ENCODE assay signal across 4 cellular contexts in the genomic region with DNA sequence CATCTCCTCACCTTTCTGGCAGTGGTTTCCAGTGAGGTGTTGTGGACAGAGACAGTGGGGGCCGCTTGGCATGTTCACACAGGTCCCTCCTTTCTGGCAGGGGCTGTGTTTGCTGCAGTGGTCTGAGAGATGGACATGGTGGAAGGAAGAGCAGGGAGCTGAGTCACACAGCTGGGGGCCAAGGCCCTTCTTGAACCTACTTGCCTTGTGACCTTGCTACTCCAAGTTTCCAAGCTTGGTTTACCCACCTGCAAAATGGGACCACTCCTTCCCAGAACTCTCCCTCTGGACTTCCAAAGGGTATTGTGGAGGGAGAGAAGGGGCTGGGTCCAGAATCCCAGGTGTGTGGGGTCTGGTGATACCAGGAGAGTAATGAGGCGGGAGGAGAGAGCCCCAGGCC.
TF ChIP-seq lines count a peak whose summit lies in the region.

No MANE protein-coding gene starts in this region.

TF ChIP-seq in SK-N-SH, 30 proteins besides CTCF, POLR2A, EP300 and RAD21:
- TF ChIP-seq FOXJ3 (CRISPR knock-in tag; IDR thresholded peaks at IDR 0.05) (no peak), NRF1 (IDR thresholded peaks at IDR 0.05; ENCODE audit: low read depth, low read length) (no peak), FOXM1 (IDR thresholded peaks at IDR 0.05; ENCODE audit: low read depth) (no peak), MAX (IDR thresholded peaks at IDR 0.05; ENCODE audit: low read depth) (no peak), ELF1 (IDR thresholded peaks at IDR 0.05) (no peak), MXI1 (IDR thresholded peaks at IDR 0.05; ENCODE audit: low read depth, low read length) (no peak), JUND (IDR thresholded peaks at IDR 0.05) (no peak)
- TF ChIP-seq, protein P1, sequence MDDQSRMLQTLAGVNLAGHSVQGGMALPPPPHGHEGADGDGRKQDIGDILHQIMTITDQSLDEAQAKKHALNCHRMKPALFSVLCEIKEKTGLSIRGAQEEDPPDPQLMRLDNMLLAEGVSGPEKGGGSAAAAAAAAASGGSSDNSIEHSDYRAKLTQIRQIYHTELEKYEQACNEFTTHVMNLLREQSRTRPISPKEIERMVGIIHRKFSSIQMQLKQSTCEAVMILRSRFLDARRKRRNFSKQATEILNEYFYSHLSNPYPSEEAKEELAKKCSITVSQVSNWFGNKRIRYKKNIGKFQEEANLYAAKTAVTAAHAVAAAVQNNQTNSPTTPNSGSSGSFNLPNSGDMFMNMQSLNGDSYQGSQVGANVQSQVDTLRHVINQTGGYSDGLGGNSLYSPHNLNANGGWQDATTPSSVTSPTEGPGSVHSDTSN (IDR thresholded peaks at IDR 0.05), result no peak

TF ChIP-seq in SK-N-SH treated with all-trans-retinoic acid at 6 μM for 48 hours, 23 proteins besides CTCF, POLR2A, EP300 and RAD21:
- TF ChIP-seq CREB5 (CRISPR knock-in tag; IDR thresholded peaks at IDR 0.05; ENCODE audit: low read depth) (no peak), OSR1 (CRISPR knock-in tag; IDR thresholded peaks at IDR 0.05) (no peak), RARB (CRISPR knock-in tag; IDR thresholded peaks at IDR 0.05) (no peak), ESRRG (CRISPR knock-in tag; IDR thresholded peaks at IDR 0.05) (no peak), CSDC2 (CRISPR knock-in tag; IDR thresholded peaks at IDR 0.05) (no peak), ISL1 (CRISPR knock-in tag; IDR thresholded peaks at IDR 0.05) (no peak)

TF ChIP-seq in K562, 482 proteins besides CTCF, POLR2A, EP300 and RAD21:
- TF ChIP-seq TCF3 (CRISPR knock-in tag; IDR thresholded peaks at IDR 0.05) (no peak), RBM25 (IDR thresholded peaks at IDR 0.05; ENCODE audit: low read depth, low read length, severe bottlenecking) (peak; percentile 63), FOXP1 (CRISPR knock-in tag; IDR thresholded peaks at IDR 0.05) (no peak), KDM1A (IDR thresholded peaks at IDR 0.05) (peak in 1 of 2 experiments; percentile 42; a peak in 1 of 4 replicates), THRB (CRISPR knock-in tag; conservative IDR thresholded peaks at IDR 0.05) (no peak), ESRRA (IDR thresholded peaks at IDR 0.05; ENCODE audit: borderline replicate concordance, low read depth) (peak; percentile 76)
- TF ChIP-seq, protein P2, sequence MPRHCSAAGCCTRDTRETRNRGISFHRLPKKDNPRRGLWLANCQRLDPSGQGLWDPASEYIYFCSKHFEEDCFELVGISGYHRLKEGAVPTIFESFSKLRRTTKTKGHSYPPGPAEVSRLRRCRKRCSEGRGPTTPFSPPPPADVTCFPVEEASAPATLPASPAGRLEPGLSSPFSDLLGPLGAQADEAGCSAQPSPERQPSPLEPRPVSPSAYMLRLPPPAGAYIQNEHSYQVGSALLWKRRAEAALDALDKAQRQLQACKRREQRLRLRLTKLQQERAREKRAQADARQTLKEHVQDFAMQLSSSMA (CRISPR knock-in tag; IDR thresholded peaks at IDR 0.05), result no peak

TF ChIP-seq in neural cell, 6 proteins besides CTCF, POLR2A, EP300 and RAD21:
- no peak for TF ChIP-seq POLR2AphosphoS5 (IDR thresholded peaks at IDR 0.05)
- TF ChIP-seq EZH2 (IDR thresholded peaks at IDR 0.05; ENCODE audit: borderline replicate concordance, insufficient read depth, low read length, poor library complexity, severe bottlenecking), result no peak
- TF ChIP-seq TAF1 (IDR thresholded peaks at IDR 0.05; ENCODE audit: low read depth), result no peak
- no peak for TF ChIP-seq MXI1 (conservative IDR thresholded peaks at IDR 0.05; ENCODE audit: poor library complexity, severe bottlenecking)
- TF ChIP-seq, protein P3, sequence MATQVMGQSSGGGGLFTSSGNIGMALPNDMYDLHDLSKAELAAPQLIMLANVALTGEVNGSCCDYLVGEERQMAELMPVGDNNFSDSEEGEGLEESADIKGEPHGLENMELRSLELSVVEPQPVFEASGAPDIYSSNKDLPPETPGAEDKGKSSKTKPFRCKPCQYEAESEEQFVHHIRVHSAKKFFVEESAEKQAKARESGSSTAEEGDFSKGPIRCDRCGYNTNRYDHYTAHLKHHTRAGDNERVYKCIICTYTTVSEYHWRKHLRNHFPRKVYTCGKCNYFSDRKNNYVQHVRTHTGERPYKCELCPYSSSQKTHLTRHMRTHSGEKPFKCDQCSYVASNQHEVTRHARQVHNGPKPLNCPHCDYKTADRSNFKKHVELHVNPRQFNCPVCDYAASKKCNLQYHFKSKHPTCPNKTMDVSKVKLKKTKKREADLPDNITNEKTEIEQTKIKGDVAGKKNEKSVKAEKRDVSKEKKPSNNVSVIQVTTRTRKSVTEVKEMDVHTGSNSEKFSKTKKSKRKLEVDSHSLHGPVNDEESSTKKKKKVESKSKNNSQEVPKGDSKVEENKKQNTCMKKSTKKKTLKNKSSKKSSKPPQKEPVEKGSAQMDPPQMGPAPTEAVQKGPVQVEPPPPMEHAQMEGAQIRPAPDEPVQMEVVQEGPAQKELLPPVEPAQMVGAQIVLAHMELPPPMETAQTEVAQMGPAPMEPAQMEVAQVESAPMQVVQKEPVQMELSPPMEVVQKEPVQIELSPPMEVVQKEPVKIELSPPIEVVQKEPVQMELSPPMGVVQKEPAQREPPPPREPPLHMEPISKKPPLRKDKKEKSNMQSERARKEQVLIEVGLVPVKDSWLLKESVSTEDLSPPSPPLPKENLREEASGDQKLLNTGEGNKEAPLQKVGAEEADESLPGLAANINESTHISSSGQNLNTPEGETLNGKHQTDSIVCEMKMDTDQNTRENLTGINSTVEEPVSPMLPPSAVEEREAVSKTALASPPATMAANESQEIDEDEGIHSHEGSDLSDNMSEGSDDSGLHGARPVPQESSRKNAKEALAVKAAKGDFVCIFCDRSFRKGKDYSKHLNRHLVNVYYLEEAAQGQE (IDR thresholded peaks at IDR 0.05; ENCODE audit: borderline replicate concordance), result no peak
- no peak for TF ChIP-seq SMC3 (conservative IDR thresholded peaks at IDR 0.05; ENCODE audit: poor library complexity)
